In genomic region chr2:134216152-134216829, GRCh38 we compare ENCODE assay signal across 15 cellular contexts. TPM values are rescaled to one million over a fixed set of nuclear protein-coding genes. Genes with fewer than 3 reads are reported as not detected.
DNase-seq lines count a peak whose midpoint lies in the region; ATAC-seq, FAIRE-seq and TF ChIP-seq lines count a peak whose summit lies in the region.
"Had no signal": no experiment of that assay in that cellular context is flagged by ENCODE, and none has a peak within 500 bp of the region (broad histone marks: within the 10 kb centered on the region; RNA-seq: fewer than 3 reads in every experiment).

No MANE protein-coding gene starts in this region.

- peak overlapping the region; percentile 41 for H3K27ac ChIP-seq in CD4-positive, alpha-beta memory T cell (ENCODE audit: low read depth, low read length)
- H3K27ac ChIP-seq in GM12878 (ENCODE audit: control insufficient read depth, insufficient read depth), result 0 out of 2 replicates have a peak overlapping the region, but pooled peaks have one; percentile 70

- no TSS peak for BruUV-seq in GM12878 (replicated peaks; lab: Mats Ljungman, UMichigan)

- peaks cover 0 to 6% (median 1%) of the 10 kb centered on the region in 8 donors for H3K9me3 Mint-ChIP-seq in CD4-positive, alpha-beta memory T cell
- peaks cover 0 to 5% (median 0%) of the 10 kb centered on the region in 7 donors for H3K9me3 Mint-ChIP-seq in naive B cell

- peaks cover 78% of the 10 kb centered on the region for H3K79me2 ChIP-seq in GM12878 (ENCODE audit: control insufficient read depth, insufficient read depth, low read length)

- intact Hi-C loops in CD4-positive, alpha-beta memory T cell (cut with micrococcal nuclease), result loop anchor here (5.0 to 10.0 kb wide), 2 partner anchors 34 to 459 kb away; no protein-coding TSS in a partner anchor
- intact Hi-C loops in GM12878 (cut with micrococcal nuclease; ENCODE audit: unreplicated experiment), result no loop called here

- POLR2A ChIA-PET in CD4-positive, alpha-beta memory T cell (lab: Charles Lee; ENCODE audit: partially characterized antibody), result interaction anchor here (0.8 to 11.5 kb wide), 6 partner anchors 12 to 97 kb away, joined by 3 to 95 read pairs (median 26); no protein-coding TSS in a partner anchor
- POLR2A ChIA-PET in GM12878 (lab: Charles Lee), result interaction anchor here (1.0 to 1.2 kb wide), 2 partner anchors 10 to 98 kb away, joined by 3 to 4 read pairs; no protein-coding TSS in a partner anchor

- CTCF ChIA-PET in CD4-positive, alpha-beta memory T cell (lab: Charles Lee; ENCODE audit: partially characterized antibody), result interaction anchor here (1.0 to 8.4 kb wide), 11 partner anchors 11 to 195 kb away, joined by 3 to 116 read pairs (median 6); no protein-coding TSS in a partner anchor
- CTCF ChIA-PET in GM12878 (lab: Yijun Ruan, JAX), result interaction anchor here (0.9 to 6.7 kb wide), 13 partner anchors 9 to 329 kb away, joined by 3 to 62 read pairs (median 5); no protein-coding TSS in a partner anchor

- no peak overlapping the region for H2AFZ ChIP-seq in GM12878 (ENCODE audit: control insufficient read depth, low read depth, low read length)

- no peak overlapping the region for H3K4me2 ChIP-seq in GM12878 (ENCODE audit: control insufficient read depth, insufficient read depth)

- no peaks in the 10 kb centered on the region for H4K20me1 ChIP-seq in GM12878 (ENCODE audit: control insufficient read depth, insufficient read depth)

- no peaks in the 10 kb centered on the region for H3K27me3 ChIP-seq in CD4-positive, alpha-beta memory T cell (ENCODE audit: insufficient read depth, low read length)
- no peaks in the 10 kb centered on the region for H3K27me3 ChIP-seq in GM12878 (replicated peaks in 1 of 2; ENCODE audit: control insufficient read depth in 2 of 2, insufficient read depth in 2 of 2, low read length in 1 of 2)

- RAD21 ChIA-PET in GM12878 (lab: Charles Lee; ENCODE audit: unreplicated experiment), result interaction anchor here (1.0 to 3.7 kb wide), 6 partner anchors 10 to 195 kb away, joined by 3 to 23 read pairs (median 4); no protein-coding TSS in a partner anchor

- 98% methylated on average over 8 of the region's 8 CpGs for WGBS in GM12878 (ENCODE audit: insufficient coverage, insufficient replicate concordance, low lambda C conversion rate, missing lambda C conversion rate)

- peak overlapping the region; percentile 82 to 97 (median 90) for H3K27ac Mint-ChIP-seq in CD4-positive, alpha-beta memory T cell
- H3K27ac Mint-ChIP-seq in naive B cell, result peak overlapping the region in 5 of 6 donors; percentile 11 to 98 (median 90)
- H3K27ac Mint-ChIP-seq: endodermal cell had no signal

- H3K36me3 ChIP-seq in CD4-positive, alpha-beta memory T cell (ENCODE audit: insufficient read depth, low read length), result no peaks in the 10 kb centered on the region
- H3K36me3 ChIP-seq in GM12878 (ENCODE audit: control insufficient read depth in 2 of 2, insufficient read depth in 2 of 2, low read length in 1 of 2), result peaks cover 0 to 2% of the 10 kb centered on the region in 2 experiments; a peak in 3 of 4 replicates

- TF ChIP-seq EP300 in GM12878 (IDR thresholded peaks at IDR 0.05; ENCODE audit: borderline replicate concordance in 1 of 2, control insufficient read depth in 1 of 2, low read depth in 2 of 2, low read length in 2 of 2), result no peak

- in situ Hi-C loops in GM12878 (cut with MboI), result no loop called here
- in situ Hi-C loops in GM13977 (cut with MboI; ENCODE audit: low pct_unique_long_range_greater_than_20kb, low sequenced_read_pairs, unreplicated experiment), result no loop called here

- no peaks in the 10 kb centered on the region for H3K27me3 Mint-ChIP-seq in CD4-positive, alpha-beta memory T cell
- no peaks in the 10 kb centered on the region for H3K27me3 Mint-ChIP-seq in naive B cell

- TF ChIP-seq RAD21 in GM12878 (IDR thresholded peaks at IDR 0.05; ENCODE audit: insufficient read depth, low read depth, low read length), result no peak

- H3K4me3 Mint-ChIP-seq in CD4-positive, alpha-beta memory T cell, result peak overlapping the region in 6 of 8 donors; percentile 37 to 90 (median 84)
- peak overlapping the region in 3 of 8 donors; percentile 36 to 58 (median 41) for H3K4me3 Mint-ChIP-seq in naive B cell
- H3K4me3 Mint-ChIP-seq: endodermal cell had no signal

- peaks cover 55% of the 10 kb centered on the region for H3K4me1 ChIP-seq in CD4-positive, alpha-beta memory T cell (ENCODE audit: insufficient read depth, low read length)
- H3K4me1 ChIP-seq in GM12878 (ENCODE audit: control insufficient read depth, insufficient read depth, low read length), result peaks cover 44% of the 10 kb centered on the region

- no peak for FAIRE-seq in GM12878 (lab: Jason Lieb, UNC)
- no peak for FAIRE-seq in GM12892 (lab: Jason Lieb, UNC)
- FAIRE-seq: H1, islet of Langerhans had no signal

- TF ChIP-seq POLR2A in GM12878 (IDR thresholded peaks at IDR 0.05; ENCODE audit: low read depth, low read length) (no peak), GM12892 (IDR thresholded peaks at IDR 0.05; ENCODE audit: low read depth, low read length) (no peak)

- ATAC-seq in GM12878, result no peak
- ATAC-seq in naive B cell (ENCODE audit: low read depth in 2 of 2), result no peak
- no peak for ATAC-seq in GM18861 (IDR thresholded peaks at IDR 0.05; ENCODE audit: unreplicated experiment)

- H3K36me3 Mint-ChIP-seq in CD4-positive, alpha-beta memory T cell, result peaks cover 2 to 9% of the 10 kb centered on the region in 2 donors
- H3K36me3 Mint-ChIP-seq in naive B cell, result peaks cover 0 to 5% of the 10 kb centered on the region in 2 donors

- SMC1A ChIA-PET in GM12878 (lab: Charles Lee; ENCODE audit: uncharacterized antibody, unreplicated experiment), result interaction anchor here (0.6 to 4.7 kb wide), 12 partner anchors 9 to 329 kb away, joined by 3 to 43 read pairs (median 4); no protein-coding TSS in a partner anchor

- TF ChIP-seq CTCF in GM12878 (IDR thresholded peaks at IDR 0.05 in 2 of 3, conservative IDR thresholded peaks at IDR 0.05 in 1 of 3; ENCODE audit: control insufficient read depth in 2 of 3, extremely low read depth in 1 of 3, insufficient read depth in 1 of 3, low read depth in 3 of 3, low read length in 3 of 3), result no peak
- no peak for TF ChIP-seq CTCF in GM13977 (IDR thresholded peaks at IDR 0.05; ENCODE audit: extremely low read depth, insufficient read depth, missing control alignments)

- H3K9me3 ChIP-seq in CD4-positive, alpha-beta memory T cell (ENCODE audit: control insufficient read depth in 1 of 2, low read length in 2 of 2), result no peaks in the 10 kb centered on the region
- H3K9me3 ChIP-seq in GM12878 (replicated peaks; ENCODE audit: control insufficient read depth, insufficient read depth, low read length), result no peaks in the 10 kb centered on the region; the same call in 2 of the 3 replicates

- no peak overlapping the region for H3K9ac ChIP-seq in GM12878 (ENCODE audit: control insufficient read depth, insufficient read depth, low read length)

- DNase-seq in CD4-positive, alpha-beta memory T cell, result peak in 1 of 5 donors; percentile 41
- DNase-seq in DMS79 treated with DMSO at 0.1 percent for 48 hours (lab: John Stamatoyannopoulos, UW) (peak; percentile 36), GM12878 (ENCODE audit: low read depth, low spot score) (no peak), naive B cell (no peak), GM13977 (ENCODE audit: low spot score) (no peak), T-helper 9 cell (no peak), GM12892 (ENCODE audit: insufficient read length) (no peak)
- DNase-seq: endodermal cell; GF-D8; NCI-H1417 treated with DMSO at 0.1 percent for 48 hours; NCI-H526 treated with DMSO at 0.1 percent for 48 hours; stimulated activated CD4-positive, alpha-beta T cell treated with anti-CD3 and anti-CD28 coated beads, Interleukin-2, amount 100 ng/mL, for 48 hours had no signal

- no peak overlapping the region for H3K4me3 ChIP-seq in CD4-positive, alpha-beta memory T cell (ENCODE audit: low read length in 2 of 2)
- H3K4me3 ChIP-seq in GM12878, result no peak overlapping the region

- H3K4me1 Mint-ChIP-seq in CD4-positive, alpha-beta memory T cell, result peaks cover 65 to 80% (median 67%) of the 10 kb centered on the region in 4 donors
- H3K4me1 Mint-ChIP-seq in naive B cell, result peaks cover 61 to 86% (median 74%) of the 10 kb centered on the region in 3 donors

TF ChIP-seq in GM12878, 131 proteins besides CTCF, POLR2A, EP300 and RAD21 (continues in another document):
- no peak for TF ChIP-seq SMARCA5 (IDR thresholded peaks at IDR 0.05)
- TF ChIP-seq CHD2 (IDR thresholded peaks at IDR 0.05; ENCODE audit: borderline replicate concordance, low read depth, low read length), result no peak
- TF ChIP-seq ZBED1 (IDR thresholded peaks at IDR 0.05; ENCODE audit: borderline replicate concordance), result no peak
- TF ChIP-seq ZSCAN29 (IDR thresholded peaks at IDR 0.05), result no peak

RNA-seq across cellular contexts. Expression of gene MGAT5, which starts 37.6 kb away (rescaled TPM):
- 10 to 100 TPM; 78.1 to 81.3 TPM for total RNA-seq in CD4-positive, alpha-beta memory T cell
- 10 to 100 TPM in 1 of 2 donors, 1 to 10 TPM in 1; 4.4 to 17.9 TPM for polyA plus RNA-seq in CD4-positive, alpha-beta memory T cell
- total RNA-seq in GM12878 (2013; cell fraction: nucleolus; rRNA removed), result 135 and 137 TPM in 2 replicates
- total RNA-seq in GM12878 (2014; rRNA removed) (54.3 and 54.6 TPM in 2 replicates), GM12878 (2014; rRNA removed; fragmentation: Illumina TruSeq; extraction: Trizol) (53.7 and 54.0 TPM in 2 replicates), GM12878 (2021) (104 and 109 TPM in 2 replicates)
- 32.2 TPM for polyA plus RNA-seq in GM12878 (2011; ENCODE audit: low read depth)
- polyA plus RNA-seq in GM12878 (2011; rRNA removed) (30.1 and 31.5 TPM in 2 replicates), GM12878 (2014; fragmentation: Illumina TruSeq; extraction: Trizol) (55.3 and 58.4 TPM in 2 replicates), GM12878 (2014; fragmentation: Nextera tagmentation; extraction: Ambion mirVana) (1 to 10 TPM; 9.1 to 9.8 TPM), GM12878 (2014; rRNA removed) (40.2 and 40.9 TPM in 2 replicates), GM12878 (2016; fragmentation: Nextera tagmentation; extraction: Ambion mirVana) (1 to 10 TPM; 4.9 to 6.3 TPM), naive B cell (ENCODE audit: low read depth in 6 of 6) (10 to 100 TPM in 5 of 6 donors, 1 to 10 TPM in 1; 9.7 to 41.3 (median 29.6) TPM)
- 34.4 and 35.9 TPM in 2 replicates for polyA plus RNA-seq in GM12878 (2011; cell fraction: cytosol; rRNA removed)
- polyA plus RNA-seq in GM12878 (2011; cell fraction: nucleus; rRNA removed), result 27.6 and 27.9 TPM in 2 replicates
- 33.0 and 39.4 TPM in 2 replicates for polyA plus RNA-seq in GM12878 (2012)
- 126 and 130 TPM in 2 replicates for polyA minus RNA-seq in GM12878 (2011; rRNA and poly(A)+ RNA removed)
- polyA minus RNA-seq in GM12878 (2011; cell fraction: cytosol; rRNA and poly(A)+ RNA removed), result 31.1 and 35.7 TPM in 2 replicates
- polyA minus RNA-seq in GM12878 (2011; cell fraction: nucleus; rRNA and poly(A)+ RNA removed), result 117 and 129 TPM in 2 replicates
- polyA plus RNA-seq in GM12892 (2012; ENCODE audit: missing spikeins), result 23.7 TPM
